In the genomic region with DNA sequence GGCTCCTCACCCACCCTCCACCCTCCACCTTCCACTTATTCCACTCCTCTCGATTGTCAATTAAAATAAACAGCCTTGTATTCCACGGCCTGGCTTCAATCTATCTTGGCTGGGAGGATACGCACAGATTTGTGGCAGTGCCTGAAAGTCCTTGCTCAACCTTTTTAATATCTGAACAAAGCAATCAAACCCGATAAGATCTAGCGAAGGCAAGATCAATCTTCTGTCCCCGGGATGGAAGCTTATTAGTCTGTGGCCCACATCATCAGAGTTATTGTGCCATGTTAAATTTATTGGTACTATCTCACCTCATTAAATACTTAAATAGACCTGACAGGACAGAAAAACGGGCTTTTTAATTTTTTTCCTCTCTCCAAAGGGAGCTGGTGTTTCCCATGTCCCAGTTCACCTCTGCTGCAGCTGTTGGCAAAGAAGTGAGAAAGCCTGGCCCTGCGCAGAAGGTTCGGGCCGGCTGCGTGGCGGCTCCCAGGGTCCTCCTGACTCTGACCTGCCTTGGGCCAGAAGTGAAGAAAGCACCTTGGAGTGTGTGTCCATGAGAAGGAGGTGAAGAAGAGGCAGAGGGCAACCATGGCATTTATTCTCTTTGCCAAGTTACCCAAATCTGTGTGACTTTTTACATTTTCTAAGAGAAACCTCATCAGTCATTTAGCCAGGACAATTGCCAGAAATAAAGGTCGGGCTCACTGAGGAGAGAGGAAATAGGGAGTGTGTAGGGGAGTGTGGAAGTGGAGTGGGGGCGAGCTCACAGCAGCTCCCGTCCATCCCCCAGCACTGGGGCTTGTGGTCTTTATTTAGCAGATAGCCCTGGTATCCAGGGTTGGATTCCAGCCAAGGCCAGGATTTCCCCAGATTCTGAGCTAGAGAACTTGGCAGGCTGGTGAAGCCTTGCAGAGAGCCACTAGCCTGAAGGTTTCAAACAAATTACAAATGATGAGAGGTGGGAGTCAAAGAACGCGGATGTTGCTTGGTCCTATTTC, we compare ENCODE assay signal across 1 cellular context.
TF ChIP-seq lines count a peak whose summit lies in the region.

No MANE protein-coding gene starts in this region.

TF ChIP-seq in IMR-90, 13 proteins besides CTCF, POLR2A, EP300 and RAD21 (continued from another document):
- TF ChIP-seq, protein P1, sequence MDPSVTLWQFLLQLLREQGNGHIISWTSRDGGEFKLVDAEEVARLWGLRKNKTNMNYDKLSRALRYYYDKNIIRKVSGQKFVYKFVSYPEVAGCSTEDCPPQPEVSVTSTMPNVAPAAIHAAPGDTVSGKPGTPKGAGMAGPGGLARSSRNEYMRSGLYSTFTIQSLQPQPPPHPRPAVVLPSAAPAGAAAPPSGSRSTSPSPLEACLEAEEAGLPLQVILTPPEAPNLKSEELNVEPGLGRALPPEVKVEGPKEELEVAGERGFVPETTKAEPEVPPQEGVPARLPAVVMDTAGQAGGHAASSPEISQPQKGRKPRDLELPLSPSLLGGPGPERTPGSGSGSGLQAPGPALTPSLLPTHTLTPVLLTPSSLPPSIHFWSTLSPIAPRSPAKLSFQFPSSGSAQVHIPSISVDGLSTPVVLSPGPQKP (IDR thresholded peaks at IDR 0.05; ENCODE audit: borderline replicate concordance, low read depth, low read length) = no peak
- TF ChIP-seq CEBPB (IDR thresholded peaks at IDR 0.05; ENCODE audit: low read depth, low read length) = no peak
- no peak for TF ChIP-seq RFX5 (IDR thresholded peaks at IDR 0.05; ENCODE audit: low read depth, low read length)
- TF ChIP-seq CHD1 (IDR thresholded peaks at IDR 0.05; ENCODE audit: low read depth, low read length) = no peak
- no peak for TF ChIP-seq FOS (IDR thresholded peaks at IDR 0.05; ENCODE audit: low read depth, low read length)
- TF ChIP-seq MAZ (IDR thresholded peaks at IDR 0.05; ENCODE audit: borderline replicate concordance, low read depth, low read length) = no peak
- TF ChIP-seq NFE2L2 (IDR thresholded peaks at IDR 0.05; ENCODE audit: low read depth, low read length) = no peak
- TF ChIP-seq MXI1 (IDR thresholded peaks at IDR 0.05; ENCODE audit: borderline replicate concordance, low read depth, low read length) = no peak
- TF ChIP-seq RCOR1 (IDR thresholded peaks at IDR 0.05; ENCODE audit: insufficient replicate concordance, low read length) = no peak
- TF ChIP-seq, protein P2, sequence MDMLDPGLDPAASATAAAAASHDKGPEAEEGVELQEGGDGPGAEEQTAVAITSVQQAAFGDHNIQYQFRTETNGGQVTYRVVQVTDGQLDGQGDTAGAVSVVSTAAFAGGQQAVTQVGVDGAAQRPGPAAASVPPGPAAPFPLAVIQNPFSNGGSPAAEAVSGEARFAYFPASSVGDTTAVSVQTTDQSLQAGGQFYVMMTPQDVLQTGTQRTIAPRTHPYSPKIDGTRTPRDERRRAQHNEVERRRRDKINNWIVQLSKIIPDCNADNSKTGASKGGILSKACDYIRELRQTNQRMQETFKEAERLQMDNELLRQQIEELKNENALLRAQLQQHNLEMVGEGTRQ (IDR thresholded peaks at IDR 0.05; ENCODE audit: low read depth, low read length) = no peak
